9 cellular contexts compared by ENCODE assay signal in the genomic region with DNA sequence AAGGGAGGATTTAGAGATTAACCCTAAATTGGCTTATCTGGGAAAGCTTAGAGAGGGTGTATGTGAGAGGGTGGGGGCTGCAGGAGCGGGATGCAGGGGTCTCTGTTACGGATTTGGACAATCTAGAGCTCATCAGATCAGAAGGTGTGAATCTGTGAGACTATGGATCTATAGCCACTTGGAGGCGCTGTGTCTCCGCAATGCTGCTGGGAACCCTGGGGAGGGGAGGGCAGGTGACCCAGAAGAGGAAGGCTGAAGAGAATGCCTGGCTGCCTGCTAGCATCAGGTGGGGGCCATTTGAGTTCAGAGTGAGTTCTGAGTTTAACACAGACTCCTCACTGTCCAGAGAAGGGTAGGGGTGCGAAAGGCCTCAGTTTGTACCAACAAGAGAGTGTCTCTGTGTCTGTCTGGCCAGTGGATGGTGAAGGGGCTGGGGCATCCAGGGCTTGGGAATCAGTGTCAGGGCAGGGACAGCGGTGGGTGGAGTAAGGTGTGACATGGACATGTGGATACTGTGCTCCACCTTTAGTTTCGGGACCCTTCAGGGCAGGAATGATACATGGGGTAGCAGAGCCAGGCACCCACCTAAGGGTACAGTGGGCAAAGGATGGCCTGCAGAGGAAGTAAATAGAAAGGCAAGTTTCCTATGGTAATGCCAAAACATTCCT.
A peak's percentile ranks its signal among the peaks of the same experiment; 100 is the strongest.
DNase-seq lines count a peak whose midpoint lies in the region; ATAC-seq and TF ChIP-seq lines count a peak whose summit lies in the region.
"Had no signal": no experiment of that assay in that cellular context is flagged by ENCODE, and none has a peak within 500 bp of the region (broad histone marks: within the 10 kb centered on the region; RNA-seq: fewer than 3 reads in every experiment).

No MANE protein-coding gene starts in this region.

- H2AFZ ChIP-seq in Loucy (ENCODE audit: low read length) = no peak overlapping the region

- no peak for TF ChIP-seq POLR2A in spleen (IDR thresholded peaks at IDR 0.05)

- H3K4me2 ChIP-seq in DOHH2 (ENCODE audit: low read length) (no peak overlapping the region), Loucy (ENCODE audit: low read depth, low read length, poor library complexity, severe bottlenecking) (peak overlapping the region; percentile 56)

- H3K9me3 ChIP-seq in DOHH2 (ENCODE audit: control insufficient read depth, insufficient read depth, low read length) = no peaks in the 10 kb centered on the region
- no peaks in the 10 kb centered on the region for H3K9me3 ChIP-seq in Loucy (ENCODE audit: insufficient read depth, low read depth, low read length)
- no peaks in the 10 kb centered on the region for H3K9me3 ChIP-seq in spleen

- no peaks in the 10 kb centered on the region for H3K4me1 ChIP-seq in DOHH2 (ENCODE audit: control insufficient read depth, low read length)
- H3K4me1 ChIP-seq in Loucy (ENCODE audit: insufficient read depth, low read length, poor library complexity, severe bottlenecking) = peaks cover 82% of the 10 kb centered on the region
- peaks cover 0 to 49% (median 21%) of the 10 kb centered on the region in 6 donors for H3K4me1 ChIP-seq in spleen

- H3K4me3 Mint-ChIP-seq in naive thymus-derived CD8-positive, alpha-beta T cell = peak overlapping the region in 3 of 10 donors; percentile 19 to 55 (median 24)

- no peaks in the 10 kb centered on the region for H3F3A ChIP-seq in DOHH2 (ENCODE audit: control insufficient read depth, insufficient read depth)
- H3F3A ChIP-seq in Loucy (ENCODE audit: low read depth) = peaks cover 17% of the 10 kb centered on the region

- intact Hi-C loops in spleen (cut with DNase I; ENCODE audit: low total_unique reads) = no loop called here

- H3K4me1 Mint-ChIP-seq in naive thymus-derived CD8-positive, alpha-beta T cell = peaks cover 16 to 39% (median 28%) of the 10 kb centered on the region in 4 donors

- peak; percentile 55 for TF ChIP-seq CTCF in DOHH2 (IDR thresholded peaks at IDR 0.05; ENCODE audit: low read depth, low read length, poor library complexity, severe bottlenecking)
- peak; percentile 94 for TF ChIP-seq CTCF in Loucy (conservative IDR thresholded peaks at IDR 0.05; ENCODE audit: low read length)
- TF ChIP-seq CTCF in spleen (IDR thresholded peaks at IDR 0.05 in 8 of 11, conservative IDR thresholded peaks at IDR 0.05 in 3 of 11) = no peak

- H3K36me3 Mint-ChIP-seq in naive thymus-derived CD8-positive, alpha-beta T cell = no peaks in the 10 kb centered on the region

- H4K20me1 ChIP-seq in DOHH2 (ENCODE audit: control insufficient read depth, insufficient read depth, low read depth, low read length) = no peaks in the 10 kb centered on the region
- no peaks in the 10 kb centered on the region for H4K20me1 ChIP-seq in Loucy (ENCODE audit: insufficient read depth, low read length, poor library complexity, severe bottlenecking)

- no peaks in the 10 kb centered on the region for H3K79me2 ChIP-seq in DOHH2 (ENCODE audit: control insufficient read depth, low read length)
- H3K79me2 ChIP-seq in Loucy (ENCODE audit: insufficient read depth, low read length) = no peaks in the 10 kb centered on the region

- H3K4me3 ChIP-seq in DOHH2 (ENCODE audit: low read length) (no peak overlapping the region), Loucy (ENCODE audit: low read length, poor library complexity, severe bottlenecking) (no peak overlapping the region), spleen (no peak overlapping the region)

- H3K27me3 Mint-ChIP-seq in naive thymus-derived CD8-positive, alpha-beta T cell = peaks cover 0 to 4% (median 0%) of the 10 kb centered on the region in 5 donors

- H3K36me3 ChIP-seq in DOHH2 (ENCODE audit: control insufficient read depth, low read length) (no peaks in the 10 kb centered on the region), Loucy (ENCODE audit: insufficient read depth, low read length) (no peaks in the 10 kb centered on the region), spleen (no peaks in the 10 kb centered on the region)

- no peaks in the 10 kb centered on the region for H3K9me3 Mint-ChIP-seq in naive thymus-derived CD8-positive, alpha-beta T cell

- H3K9me2 ChIP-seq in DOHH2 (replicated peaks; ENCODE audit: control insufficient read depth, low read length) (no peaks in the 10 kb centered on the region), Loucy (replicated peaks; ENCODE audit: low read depth, low read length) (no peaks in the 10 kb centered on the region)

- H3K27me3 ChIP-seq in DOHH2 (ENCODE audit: control insufficient read depth, low read length) (peaks cover 33% of the 10 kb centered on the region), Loucy (ENCODE audit: insufficient read depth, low read length, poor library complexity, severe bottlenecking) (no peaks in the 10 kb centered on the region), spleen (replicated peaks in 1 of 7) (no peaks in the 10 kb centered on the region)

- peak; percentile 28 for DNase-seq in activated naive CD4-positive, alpha-beta T cell treated with Interleukin-2 at 50 U/mL for 16 hours
- DNase-seq in naive thymus-derived CD8-positive, alpha-beta T cell = peak in 6 of 10 donors; percentile 27 to 69 (median 38)
- no peak for DNase-seq in NCI-H2081 (lab: John Stamatoyannopoulos, UW)
- no peak for DNase-seq in NCI-H187 treated with DMSO at 0.1 percent for 48 hours (lab: John Stamatoyannopoulos, UW)
- DNase-seq in spleen = no peak
- no peak for DNase-seq in putamen (ENCODE audit: low spot score)
- DNase-seq: NCI-H226 had no signal

- peak overlapping the region; percentile 76 for H3K9ac ChIP-seq in Loucy (ENCODE audit: low read depth, low read length, poor library complexity, severe bottlenecking)

- WGBS in spleen, 5 donors = 64 to 79% (median 74%) methylated on average over 7 of the region's 7 CpGs

- POLR2A ChIA-PET in naive thymus-derived CD8-positive, alpha-beta T cell (lab: Charles Lee) = interaction anchor here (1.0 kb wide), 1 partner anchor 363 kb away, joined by 3 read pairs; no protein-coding TSS in a partner anchor

- H3K27ac Mint-ChIP-seq in naive thymus-derived CD8-positive, alpha-beta T cell = peak overlapping the region in 8 of 10 donors; percentile 52 to 94 (median 78)

- ATAC-seq in naive thymus-derived CD8-positive, alpha-beta T cell = peak; percentile 65 to 72

- H3K27ac ChIP-seq in DOHH2 (ENCODE audit: low read depth, low read length) (no peak overlapping the region), spleen (no peak overlapping the region)

Comparison
In these comparisons a context has a peak if more than half of its experiments do, and no peak if none do; other contexts are left out.
1. CTCF ChIP-seq: peak in DOHH2 (single experiment) and Loucy (single experiment); none in spleen (0 of 11).
2. DNase-seq: peak in activated naive CD4-positive, alpha-beta T cell treated with Interleukin-2 at 50 U/mL for 16 hours (single experiment) and naive thymus-derived CD8-positive, alpha-beta T cell (6 of 10); none in NCI-H2081 (0 of 2), NCI-H187 treated with DMSO at 0.1 percent for 48 hours (single experiment), spleen (single experiment) and putamen (single experiment).